ENCODE assay signal across 8 cellular contexts in the genomic region with DNA sequence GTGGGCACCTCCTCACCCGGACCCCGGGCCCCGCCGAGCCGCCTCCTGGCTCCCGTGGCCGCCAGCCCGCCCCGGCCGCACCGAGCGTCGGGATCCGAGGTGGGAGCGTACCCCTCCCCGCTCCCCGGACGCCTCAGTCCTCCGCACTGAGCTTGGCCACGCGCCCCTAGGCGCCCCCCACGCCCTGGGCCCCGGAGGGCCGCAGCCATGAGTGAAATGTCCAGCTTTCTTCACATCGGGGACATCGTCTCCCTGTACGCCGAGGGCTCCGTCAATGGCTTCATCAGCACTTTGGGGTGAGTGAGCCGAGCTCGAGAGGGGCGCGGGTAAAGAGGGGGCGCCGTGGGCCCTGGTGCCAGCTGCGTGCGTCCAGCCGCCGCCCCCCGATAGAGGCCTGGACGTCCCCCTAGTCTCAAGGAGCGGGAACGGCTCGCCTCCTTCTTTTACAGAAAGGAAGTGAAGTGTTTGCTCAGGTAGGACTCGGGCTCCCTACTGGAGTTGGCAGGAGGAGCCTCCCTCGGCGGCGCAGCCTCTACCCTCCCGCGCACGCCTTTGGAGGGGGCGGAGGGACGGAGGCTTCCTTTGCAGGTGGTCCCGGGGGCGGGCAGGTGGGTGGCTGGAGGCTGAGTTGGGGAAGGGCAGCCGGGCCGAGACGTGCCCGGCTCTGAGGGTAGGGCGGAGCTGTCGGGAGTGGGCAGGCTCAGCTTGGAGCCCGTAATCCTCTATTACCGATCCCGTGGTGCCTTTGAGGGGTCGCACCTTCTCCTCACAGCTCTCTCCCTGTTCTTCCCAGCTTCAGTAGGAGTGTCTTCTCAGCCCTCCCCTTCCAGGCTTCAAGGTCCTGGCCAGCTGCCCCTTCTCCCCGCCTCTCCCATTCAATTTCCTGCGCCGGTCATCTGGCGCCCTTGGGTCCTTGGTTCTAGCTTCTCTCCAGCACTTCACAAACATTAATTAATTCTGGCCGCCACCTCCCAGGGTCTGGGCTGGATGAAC. TPM values are rescaled to one million over a fixed set of nuclear protein-coding genes. Genes with fewer than 3 reads are reported as not detected.
DNase-seq lines count a peak whose midpoint lies in the region; ATAC-seq and TF ChIP-seq lines count a peak whose summit lies in the region.

No MANE protein-coding gene starts in this region.

- H3K23ac ChIP-seq in IMR-90 (ENCODE audit: low read depth, low read length) (no peak overlapping the region), mesendoderm (ENCODE audit: low read length) (no peak overlapping the region)

- H2BK15ac ChIP-seq in IMR-90 (ENCODE audit: low read depth, low read length) (no peak overlapping the region; the same call in 2 of the 3 replicates), mesendoderm (replicated peaks; ENCODE audit: low read depth) (no peak overlapping the region)

- peak in 4 of 5 donors; percentile 12 to 33 (median 31) for DNase-seq in CD4-positive, alpha-beta memory T cell
- DNase-seq in GM20000 (ENCODE audit: low spot score), result peak; percentile 67
- no peak for DNase-seq in IMR-90
- DNase-seq in WERI-Rb-1, result peak; percentile 70
- DNase-seq in colonic mucosa, result peak; percentile 68
- DNase-seq in mesendoderm, result peak; percentile 73
- peak; percentile 63 for DNase-seq in stomach

- H3K9me3 ChIP-seq in CD4-positive, alpha-beta memory T cell (ENCODE audit: control insufficient read depth in 1 of 2, low read length in 2 of 2), result no peaks in the 10 kb centered on the region
- H3K9me3 ChIP-seq in IMR-90 (ENCODE audit: control insufficient read depth, insufficient read depth, low read length), result no peaks in the 10 kb centered on the region
- no peaks in the 10 kb centered on the region for H3K9me3 ChIP-seq in WERI-Rb-1 (ENCODE audit: severe bottlenecking)
- no peaks in the 10 kb centered on the region for H3K9me3 ChIP-seq in colonic mucosa
- H3K9me3 ChIP-seq in stomach, result no peaks in the 10 kb centered on the region

- H3K4me1 ChIP-seq in CD4-positive, alpha-beta memory T cell (ENCODE audit: insufficient read depth, low read length), result peaks cover 48% of the 10 kb centered on the region
- peaks cover 4% of the 10 kb centered on the region; the same call in 1 of the 2 replicates for H3K4me1 ChIP-seq in IMR-90 (ENCODE audit: control insufficient read depth, insufficient read depth, low read length)
- peaks cover 13% of the 10 kb centered on the region for H3K4me1 ChIP-seq in colonic mucosa
- peaks cover 2% of the 10 kb centered on the region for H3K4me1 ChIP-seq in mesendoderm (ENCODE audit: control insufficient read depth, low read depth, low read length)
- peaks cover 23 to 76% (median 45%) of the 10 kb centered on the region in 4 donors for H3K4me1 ChIP-seq in stomach

- no peak overlapping the region for H4K5ac ChIP-seq in IMR-90 (ENCODE audit: low read depth, low read length)
- H4K5ac ChIP-seq in mesendoderm (ENCODE audit: low read length), result no peak overlapping the region

- no peaks in the 10 kb centered on the region for H3K9me3 Mint-ChIP-seq in CD4-positive, alpha-beta memory T cell

- POLR2A ChIA-PET in CD4-positive, alpha-beta memory T cell (lab: Charles Lee; ENCODE audit: partially characterized antibody), result interaction anchor here (0.5 to 4.4 kb wide), 34 partner anchors 8 to 650 kb away, joined by 3 to 44 read pairs (median 5); a partner anchor contains a TSS
- POLR2A ChIA-PET in IMR-90 (lab: Charles Lee; ENCODE audit: unreplicated experiment), result no interaction called here

- TF ChIP-seq POLR2A in IMR-90 (IDR thresholded peaks at IDR 0.05; ENCODE audit: low read depth, low read length) (no peak), stomach (IDR thresholded peaks at IDR 0.05) (no peak)

- H3K27ac Mint-ChIP-seq in CD4-positive, alpha-beta memory T cell, result peak overlapping the region; percentile 87 to 97 (median 94)

- peak overlapping the region; percentile 54; the same call in 1 of the 2 replicates for H4K91ac ChIP-seq in IMR-90 (ENCODE audit: insufficient read depth, low read depth, low read length)

- H2BK120ac ChIP-seq in IMR-90 (ENCODE audit: low read depth, low read length) (no peak overlapping the region), mesendoderm (ENCODE audit: low read depth, low read length) (peak overlapping the region; percentile 19)

- in situ Hi-C loops in IMR-90 (cut with MboI; ENCODE audit: low sequenced_read_pairs), result no loop called here

- peak; percentile 4; the same call in 1 of the 2 replicates for ATAC-seq in IMR-90 (ENCODE audit: low read depth)
- no peak for ATAC-seq in GM18858 (IDR thresholded peaks at IDR 0.05; ENCODE audit: unreplicated experiment)

- peak overlapping the region; percentile 92 for H3K27ac ChIP-seq in CD4-positive, alpha-beta memory T cell (ENCODE audit: low read depth, low read length)
- no peak overlapping the region for H3K27ac ChIP-seq in IMR-90 (ENCODE audit: insufficient read depth, low read length)
- peak overlapping the region; percentile 69 for H3K27ac ChIP-seq in WERI-Rb-1
- peak overlapping the region; percentile 97 for H3K27ac ChIP-seq in colonic mucosa
- H3K27ac ChIP-seq in mesendoderm (ENCODE audit: low read depth, low read length), result peak overlapping the region; percentile 52
- H3K27ac ChIP-seq in stomach, result peak overlapping the region; percentile 91 to 99 (median 96)

- H3K4me3 Mint-ChIP-seq in CD4-positive, alpha-beta memory T cell, result peak overlapping the region; percentile 89 to 97 (median 94)

- H3K4me2 ChIP-seq in IMR-90 (ENCODE audit: low read depth, low read length), result peak overlapping the region; percentile 79
- H3K4me2 ChIP-seq in mesendoderm (ENCODE audit: low read length), result peak overlapping the region; percentile 86

- TF ChIP-seq CTCF in GM20000 (IDR thresholded peaks at IDR 0.05; ENCODE audit: extremely low read depth, missing control alignments) (no peak), IMR-90 (conservative IDR thresholded peaks at IDR 0.05; ENCODE audit: low read depth, low read length) (no peak), WERI-Rb-1 (IDR thresholded peaks at IDR 0.05; ENCODE audit: low read depth, low read length) (no peak), colonic mucosa (IDR thresholded peaks at IDR 0.05) (no peak), stomach (IDR thresholded peaks at IDR 0.05) (no peak)

- H2AFZ ChIP-seq in IMR-90 (replicated peaks; ENCODE audit: low read length, poor library complexity), result peak overlapping the region; percentile 91

- H3K56ac ChIP-seq in IMR-90 (ENCODE audit: extremely low read depth, insufficient read depth, low read length) (no peak overlapping the region), mesendoderm (ENCODE audit: low read length) (peak overlapping the region; percentile 92)

- H2AK9ac ChIP-seq in IMR-90 (replicated peaks; ENCODE audit: low read depth, low read length, poor library complexity), result peak overlapping the region; percentile 77

- CTCF ChIA-PET in CD4-positive, alpha-beta memory T cell (lab: Charles Lee; ENCODE audit: partially characterized antibody), result interaction anchor here (1.0 to 3.2 kb wide), 9 partner anchors 10 to 81 kb away, joined by 3 to 24 read pairs (median 5); a partner anchor contains a TSS
- CTCF ChIA-PET in IMR-90 (lab: Yijun Ruan, JAX), result interaction anchor here (0.6 to 1.0 kb wide), 2 partner anchors 28 to 32 kb away, joined by 3 read pairs; no protein-coding TSS in a partner anchor

- H4K8ac ChIP-seq in IMR-90 (ENCODE audit: low read depth in 2 of 2, low read length in 2 of 2), result peak overlapping the region; percentile 54 to 63; a peak in 2 of 4 replicates
- no peak overlapping the region for H4K8ac ChIP-seq in mesendoderm (ENCODE audit: low read depth, low read length)

- peak overlapping the region; percentile 63 to 88 for H3K4me3 ChIP-seq in CD4-positive, alpha-beta memory T cell (ENCODE audit: low read length in 2 of 2)
- H3K4me3 ChIP-seq in IMR-90 (ENCODE audit: insufficient read depth, low read depth, low read length), result peak overlapping the region; percentile 83
- H3K4me3 ChIP-seq in WERI-Rb-1 (ENCODE audit: low read depth, low read length), result peak overlapping the region; percentile 85
- peak overlapping the region; percentile 85 for H3K4me3 ChIP-seq in colonic mucosa
- H3K4me3 ChIP-seq in mesendoderm (ENCODE audit: low read length), result peak overlapping the region; percentile 78
- peak overlapping the region; percentile 57 to 82 (median 71) for H3K4me3 ChIP-seq in stomach

- intact Hi-C loops in CD4-positive, alpha-beta memory T cell (cut with micrococcal nuclease), result loop anchor here (1.0 to 2.0 kb wide), 5 partner anchors 12 to 90 kb away; a partner anchor contains a TSS
- intact Hi-C loops in IMR-90 (cut with micrococcal nuclease), result loop anchor here (1.0 kb wide), 1 partner anchor 34 kb away; no protein-coding TSS in a partner anchor
- intact Hi-C loops in colonic mucosa (cut with DNase I), result no loop called here
- intact Hi-C loops in stomach (cut with DNase I; ENCODE audit: low total_unique reads), result no loop called here

- H3K27me3 Mint-ChIP-seq in CD4-positive, alpha-beta memory T cell, result no peaks in the 10 kb centered on the region

- no peak for TF ChIP-seq RAD21 in IMR-90 (IDR thresholded peaks at IDR 0.05; ENCODE audit: low read length)

- H3K36me3 Mint-ChIP-seq in CD4-positive, alpha-beta memory T cell, result peaks cover 0 to 25% of the 10 kb centered on the region in 2 donors

- 20% methylated on average over 20 of the region's 71 CpGs; no CpG with 5 or more reads in 1 of the 2 experiments for WGBS in IMR-90 (ENCODE audit: extremely low coverage in 2 of 2, insufficient read length in 1 of 2), 2 experiments
- no CpG with 5 or more reads among the region's 71 CpGs for WGBS in mesendoderm (ENCODE audit: extremely low coverage, insufficient coverage, low lambda C conversion rate)
- 2 to 10% (median 4%) methylated on average over 21 to 71 of the region's 71 CpGs for WGBS in stomach, 5 donors

- H3K79me1 ChIP-seq in IMR-90 (ENCODE audit: low read depth in 1 of 2, low read length in 2 of 2), result peaks cover 0 to 10% of the 10 kb centered on the region in 2 experiments; a peak in 1 of 4 replicates
- peaks cover 5% of the 10 kb centered on the region for H3K79me1 ChIP-seq in mesendoderm (ENCODE audit: low read length)

- H2AK5ac ChIP-seq in IMR-90 (ENCODE audit: low read depth, low read length), result peak overlapping the region; percentile 15
- H2AK5ac ChIP-seq in mesendoderm (ENCODE audit: low read length), result no peak overlapping the region

- no peak for TF ChIP-seq EP300 in stomach (IDR thresholded peaks at IDR 0.05)

- peak overlapping the region; percentile 29; the same call in 1 of the 2 replicates for H3K4ac ChIP-seq in IMR-90 (ENCODE audit: low read depth, low read length)
- peak overlapping the region; percentile 75 for H3K4ac ChIP-seq in mesendoderm (ENCODE audit: low read depth, low read length)

- H3K27me3 ChIP-seq in CD4-positive, alpha-beta memory T cell (ENCODE audit: insufficient read depth, low read length), result no peaks in the 10 kb centered on the region
- no peaks in the 10 kb centered on the region; the same call in 1 of the 2 replicates for H3K27me3 ChIP-seq in IMR-90 (ENCODE audit: control insufficient read depth, insufficient read depth, low read length)
- no peaks in the 10 kb centered on the region for H3K27me3 ChIP-seq in WERI-Rb-1 (ENCODE audit: insufficient read depth, low read depth, severe bottlenecking)
- no peaks in the 10 kb centered on the region for H3K27me3 ChIP-seq in colonic mucosa
- no peaks in the 10 kb centered on the region for H3K27me3 ChIP-seq in mesendoderm (ENCODE audit: insufficient read depth, low read length, poor library complexity)
- H3K27me3 ChIP-seq in stomach, result peaks cover 0 to 32% (median 0%) of the 10 kb centered on the region in 3 donors

- no TSS peak for BruUV-seq in IMR-90 (replicated peaks; lab: Mats Ljungman, UMichigan)

- H3K79me2 ChIP-seq in mesendoderm (ENCODE audit: control insufficient read depth, insufficient read depth, low read length), result no peaks in the 10 kb centered on the region

- no peaks in the 10 kb centered on the region for H3K36me3 ChIP-seq in CD4-positive, alpha-beta memory T cell (ENCODE audit: insufficient read depth, low read length)
- H3K36me3 ChIP-seq in IMR-90 (ENCODE audit: control insufficient read depth, insufficient read depth, low read length) (no peaks in the 10 kb centered on the region), WERI-Rb-1 (peaks cover 29% of the 10 kb centered on the region), colonic mucosa (no peaks in the 10 kb centered on the region), mesendoderm (ENCODE audit: control insufficient read depth, insufficient read depth, low read length) (no peaks in the 10 kb centered on the region), stomach (peaks cover 0 to 9% (median 0%) of the 10 kb centered on the region in 4 donors)

- H3K9me1 ChIP-seq in IMR-90 (ENCODE audit: insufficient read depth, low read length), result no peaks in the 10 kb centered on the region

- H3K18ac ChIP-seq in IMR-90 (ENCODE audit: low read depth, low read length) (no peak overlapping the region), mesendoderm (ENCODE audit: low read length) (peak overlapping the region; percentile 82)

- dilution Hi-C loops in IMR-90 (cut with HindIII; ENCODE audit: low sequenced_read_pairs, unreplicated experiment), result no loop called here

- peaks cover 35 to 67% (median 48%) of the 10 kb centered on the region in 4 donors for H3K4me1 Mint-ChIP-seq in CD4-positive, alpha-beta memory T cell

- H2BK5ac ChIP-seq in IMR-90 (ENCODE audit: low read depth, low read length, poor library complexity, severe bottlenecking) (no peak overlapping the region), mesendoderm (ENCODE audit: low read length) (no peak overlapping the region)

- no peak overlapping the region for H3K14ac ChIP-seq in IMR-90 (replicated peaks; ENCODE audit: low read depth, low read length)

- no peak overlapping the region for H2BK20ac ChIP-seq in IMR-90 (ENCODE audit: low read depth, low read length)

- no peaks in the 10 kb centered on the region for H4K20me1 ChIP-seq in IMR-90 (ENCODE audit: insufficient read depth, low read length)

- H3K9ac ChIP-seq in IMR-90 (ENCODE audit: low read depth, low read length) (peak overlapping the region; percentile 42), colonic mucosa (ENCODE audit: low read depth in 2 of 2, low read length in 2 of 2) (peak overlapping the region; percentile 96 to 97), mesendoderm (ENCODE audit: low read length) (peak overlapping the region; percentile 93)

RNA-seq across cellular contexts. Expression of a gene that starts 0.6 kb away (rescaled TPM):
- 10 to 100 TPM; 71.2 to 72.4 TPM for total RNA-seq in CD4-positive, alpha-beta memory T cell
- 1 to 10 TPM in 1 of 2 donors, under 1 TPM in 1; 0.55 to 8.1 TPM for polyA plus RNA-seq in CD4-positive, alpha-beta memory T cell
- total RNA-seq in IMR-90 (2012; rRNA removed), result 1.6 and 1.7 TPM in 2 replicates
- 3.7 and 4.1 TPM in 2 replicates for polyA plus RNA-seq in IMR-90 (2012; rRNA removed)
- polyA plus RNA-seq in IMR-90 (2012; cell fraction: cytosol; rRNA removed), result 1.3 and 3.6 TPM in 2 replicates
- 20.9 and 27.8 TPM in 2 replicates for polyA plus RNA-seq in IMR-90 (2012; cell fraction: nucleus; rRNA removed; ENCODE audit: low replicate concordance)
- total RNA-seq in colonic mucosa, result 100 to 1,000 TPM in 1 of 2 donors, 10 to 100 TPM in 1; 86.2 to 119 TPM
- polyA plus RNA-seq in mesendoderm (2013, experiment 1 of 2), result 9.8 TPM
- 9.6 TPM for polyA plus RNA-seq in mesendoderm (2013, experiment 2 of 2)
- 100 to 1,000 TPM in 3 of 5 donors, 10 to 100 TPM in 2; 46.3 to 149 (median 105) TPM for total RNA-seq in stomach
- polyA plus RNA-seq in stomach, result 10 to 100 TPM; 14.1 to 17.1 (median 14.3) TPM

RNA-seq across cellular contexts. Expression of a gene that starts 41.6 kb away (rescaled TPM):
- total RNA-seq in CD4-positive, alpha-beta memory T cell, result 10 to 100 TPM; 26.2 to 27.2 TPM
- 10 to 100 TPM; 28.1 to 41.6 TPM for polyA plus RNA-seq in CD4-positive, alpha-beta memory T cell
- total RNA-seq in IMR-90 (2012; rRNA removed), result 12.0 and 12.5 TPM in 2 replicates
- polyA plus RNA-seq in IMR-90 (2012; rRNA removed), result 18.2 and 19.0 TPM in 2 replicates
- polyA plus RNA-seq in IMR-90 (2012; cell fraction: cytosol; rRNA removed), result 10.5 and 18.3 TPM in 2 replicates
- polyA plus RNA-seq in IMR-90 (2012; cell fraction: nucleus; rRNA removed; ENCODE audit: low replicate concordance), result 14.4 and 24.2 TPM in 2 replicates
- total RNA-seq in colonic mucosa, result 10 to 100 TPM; 72.1 to 76.6 TPM
- 20.5 TPM for polyA plus RNA-seq in mesendoderm (2013, experiment 1 of 2)
- polyA plus RNA-seq in mesendoderm (2013, experiment 2 of 2), result 21.1 TPM
- 10 to 100 TPM in 3 of 5 donors, 1 to 10 TPM in 2; 2.9 to 97.0 (median 22.3) TPM for total RNA-seq in stomach
- 10 to 100 TPM; 14.6 to 31.5 (median 24.6) TPM for polyA plus RNA-seq in stomach

Comparison
In these comparisons a context has a peak if more than half of its experiments do, and no peak if none do; other contexts are left out.
1. H3K9ac ChIP-seq: peak in every context shown above with its lines; median percentile 96 in colonic mucosa; 93 in mesendoderm; 42 in IMR-90.
2. RNA of a gene that starts 0.6 kb away (total RNA-seq): 86.2 to 119 TPM in colonic mucosa, 46.3 to 149 TPM in stomach and 71.2 to 72.4 TPM in CD4-positive, alpha-beta memory T cell; 1.6 to 1.7 TPM in IMR-90; every median in the first group is over 10 times any median in the second.
3. intact Hi-C loops: an anchor here in CD4-positive, alpha-beta memory T cell (1.0 to 2.0 kb wide) and IMR-90 (1.0 kb wide); none called in colonic mucosa and stomach.
4. Peak in every context shown above with its lines, with median percentiles within 50 percentile points of each other: H3K4me3 ChIP-seq.